11 cellular contexts compared by ENCODE assay signal in the genomic region with DNA sequence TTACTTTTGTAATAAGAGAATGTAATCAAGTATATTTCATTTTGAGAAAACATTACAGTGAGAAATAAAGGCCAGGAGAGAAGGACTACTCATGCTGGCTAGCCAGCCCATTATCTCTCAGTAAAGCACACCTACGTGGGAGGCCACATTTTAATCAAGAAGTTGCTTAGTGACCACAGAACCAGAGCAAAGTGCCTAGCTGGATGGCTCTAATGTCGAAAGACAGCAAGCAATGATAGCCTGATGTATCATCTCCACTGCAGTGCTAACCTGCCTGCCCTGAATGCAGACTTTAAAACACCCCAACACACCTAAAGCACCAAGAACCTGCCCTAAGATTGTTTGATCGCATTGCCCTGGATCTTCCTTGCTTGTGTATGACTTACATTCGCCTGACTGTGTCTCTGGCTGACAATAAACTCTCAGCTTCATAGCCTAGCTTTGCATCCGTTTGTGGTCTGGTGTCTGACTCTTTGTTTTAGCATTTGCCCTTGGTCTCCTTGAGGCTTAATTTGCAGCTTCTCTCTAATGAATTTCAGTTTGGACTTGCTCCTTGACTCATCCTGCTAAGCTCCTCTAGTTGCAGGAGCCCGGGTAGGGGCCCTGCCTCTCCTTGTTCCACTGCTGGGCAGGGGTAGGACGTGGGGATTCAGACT.
DNase-seq lines count a peak whose midpoint lies in the region; ATAC-seq and TF ChIP-seq lines count a peak whose summit lies in the region.
"Had no signal": no experiment of that assay in that cellular context is flagged by ENCODE, and none has a peak within 500 bp of the region (broad histone marks: within the 10 kb centered on the region; RNA-seq: fewer than 3 reads in every experiment).

No MANE protein-coding gene starts in this region.

- 0 out of 2 replicates have a peak overlapping the region, but pooled peaks have one; percentile 21 for H2AFZ ChIP-seq in OCI-LY3 (ENCODE audit: low read depth, low read length)
- H2AFZ ChIP-seq: hepatocyte had no signal

- H3K36me3 Mint-ChIP-seq in activated naive CD8-positive, alpha-beta T cell treated with anti-CD3 and anti-CD28 coated beads, Interleukin-2, amount 50 U/mL, for 24 hours (ENCODE audit: low read depth) = no peaks in the 10 kb centered on the region
- no peaks in the 10 kb centered on the region for H3K36me3 Mint-ChIP-seq in stimulated activated effector memory CD8-positive, alpha-beta T cell treated with anti-CD3 and anti-CD28 coated beads, Interleukin-12 subunit alpha, Interleukin-12 subunit beta, amount 100 ng/mL, for 72 hours

- no peaks in the 10 kb centered on the region for H3K9me3 ChIP-seq in OCI-LY3 (ENCODE audit: insufficient read depth, low read length)

- no peaks in the 10 kb centered on the region for H4K20me1 ChIP-seq in OCI-LY3 (ENCODE audit: insufficient read depth, low read length)

- H3K9ac ChIP-seq in OCI-LY3 (ENCODE audit: low read length) = no peak overlapping the region

- peak; percentile 28 for ATAC-seq in activated naive CD8-positive, alpha-beta T cell treated with anti-CD3 and anti-CD28 coated beads, Interleukin-2, amount 50 U/mL, for 24 hours
- peak; percentile 94 for ATAC-seq in stimulated activated effector memory CD8-positive, alpha-beta T cell treated with anti-CD3 and anti-CD28 coated beads, Interleukin-12 subunit alpha, Interleukin-12 subunit beta, amount 100 ng/mL, for 72 hours

- H3K27me3 Mint-ChIP-seq in activated naive CD8-positive, alpha-beta T cell treated with anti-CD3 and anti-CD28 coated beads, Interleukin-2, amount 50 U/mL, for 24 hours = no peaks in the 10 kb centered on the region

- no peak overlapping the region for H3K4me2 ChIP-seq in OCI-LY3 (ENCODE audit: low read length)
- H3K4me2 ChIP-seq: hepatocyte had no signal

- peaks cover 9% of the 10 kb centered on the region for H3K4me1 Mint-ChIP-seq in activated naive CD8-positive, alpha-beta T cell treated with anti-CD3 and anti-CD28 coated beads, Interleukin-2, amount 50 U/mL, for 24 hours
- H3K4me1 Mint-ChIP-seq in stimulated activated effector memory CD8-positive, alpha-beta T cell treated with anti-CD3 and anti-CD28 coated beads, Interleukin-12 subunit alpha, Interleukin-12 subunit beta, amount 100 ng/mL, for 72 hours = peaks cover 7% of the 10 kb centered on the region

- H3K4me3 Mint-ChIP-seq in activated naive CD8-positive, alpha-beta T cell treated with anti-CD3 and anti-CD28 coated beads, Interleukin-2, amount 50 U/mL, for 24 hours = no peak overlapping the region
- H3K4me3 Mint-ChIP-seq in stimulated activated effector memory CD8-positive, alpha-beta T cell treated with anti-CD3 and anti-CD28 coated beads, Interleukin-12 subunit alpha, Interleukin-12 subunit beta, amount 100 ng/mL, for 72 hours = peak overlapping the region; percentile 33

- H3K36me3 ChIP-seq in OCI-LY3 (replicated peaks; ENCODE audit: low read depth, low read length) = no peaks in the 10 kb centered on the region

- no peak for TF ChIP-seq CTCF in OCI-LY3 (IDR thresholded peaks at IDR 0.05; ENCODE audit: low read depth, low read length)

- no peak overlapping the region for H3K27ac ChIP-seq in OCI-LY3 (ENCODE audit: low read length)
- H3K27ac ChIP-seq: dorsolateral prefrontal cortex, hepatocyte had no signal

- no peak overlapping the region for H3K4me3 ChIP-seq in OCI-LY3 (ENCODE audit: low read length)
- H3K4me3 ChIP-seq: dorsolateral prefrontal cortex, hepatocyte had no signal

- H3K4me1 ChIP-seq in OCI-LY3 (ENCODE audit: low read length) = peaks cover 11% of the 10 kb centered on the region

- H3K27me3 ChIP-seq in OCI-LY3 (ENCODE audit: low read depth, low read length) = no peaks in the 10 kb centered on the region; the same call in 1 of the 2 replicates
- H3K27me3 ChIP-seq: hepatocyte had no signal

- no peaks in the 10 kb centered on the region for H3K79me2 ChIP-seq in OCI-LY3 (ENCODE audit: low read length)
- H3K79me2 ChIP-seq: hepatocyte had no signal

- H3K9me3 Mint-ChIP-seq in activated naive CD8-positive, alpha-beta T cell treated with anti-CD3 and anti-CD28 coated beads, Interleukin-2, amount 50 U/mL, for 24 hours = no peaks in the 10 kb centered on the region
- no peaks in the 10 kb centered on the region for H3K9me3 Mint-ChIP-seq in stimulated activated effector memory CD8-positive, alpha-beta T cell treated with anti-CD3 and anti-CD28 coated beads, Interleukin-12 subunit alpha, Interleukin-12 subunit beta, amount 100 ng/mL, for 72 hours

- no peak overlapping the region for H3K27ac Mint-ChIP-seq in activated naive CD8-positive, alpha-beta T cell treated with anti-CD3 and anti-CD28 coated beads, Interleukin-2, amount 50 U/mL, for 24 hours
- no peak overlapping the region for H3K27ac Mint-ChIP-seq in stimulated activated effector memory CD8-positive, alpha-beta T cell treated with anti-CD3 and anti-CD28 coated beads, Interleukin-12 subunit alpha, Interleukin-12 subunit beta, amount 100 ng/mL, for 72 hours

- peak; percentile 35 for DNase-seq in activated T-cell treated with anti-CD3 and anti-CD28 coated beads, Interleukin-2, amount 50 U/mL, for 1 hour
- DNase-seq in activated T-cell treated with anti-CD3 and anti-CD28 coated beads for 4 hours (no peak), NCI-H1092 (lab: John Stamatoyannopoulos, UW) (no peak), globus pallidus (ENCODE audit: low spot score) (no peak), NCI-H146 (lab: John Stamatoyannopoulos, UW) (no peak)
- no peak for DNase-seq in activated naive CD8-positive, alpha-beta T cell treated with anti-CD3 and anti-CD28 coated beads, Interleukin-2, amount 50 U/mL, for 24 hours
- DNase-seq in stimulated activated effector memory CD8-positive, alpha-beta T cell treated with anti-CD3 and anti-CD28 coated beads, Interleukin-12 subunit alpha, Interleukin-12 subunit beta, amount 100 ng/mL, for 72 hours (ENCODE audit: low spot score in 2 of 2) = peak in 1 of 2 donors; percentile 52
- DNase-seq: activated gamma-delta T cell, dorsolateral prefrontal cortex had no signal
